Comparison of ENCODE assay signal across 24 cellular contexts in genomic region chr5:128329542-128329941, GRCh38.
DNase-seq lines count a peak whose midpoint lies in the region; ATAC-seq, FAIRE-seq and TF ChIP-seq lines count a peak whose summit lies in the region.
"Had no signal": no experiment of that assay in that cellular context is flagged by ENCODE, and none has a peak within 500 bp of the region (broad histone marks: within the 10 kb centered on the region; RNA-seq: fewer than 3 reads in every experiment).

No MANE protein-coding gene starts in this region.

- no peak for FAIRE-seq in HepG2 (lab: Jason Lieb, UNC)
- FAIRE-seq: A204.1, D721Med, G401.6, GM12892, H1 had no signal

- no peak overlapping the region for H3K4me2 ChIP-seq in HepG2 (ENCODE audit: low read depth, low read length)
- H3K4me2 ChIP-seq: BLaER1 treated with 17β-estradiol and CSF1 and Interleukin-3, amounts not matched to agents 10 nM and 100 nM had no signal

- H3K4me3 Mint-ChIP-seq in nephron progenitor cell: no peak overlapping the region
- H3K4me3 Mint-ChIP-seq: CD14-positive monocyte; CD4-positive, alpha-beta T cell; CD8-positive, alpha-beta memory T cell had no signal

- H3K36me3 Mint-ChIP-seq in nephron progenitor cell (ENCODE audit: low read depth): peaks cover 97% of the 10 kb centered on the region
- H3K36me3 Mint-ChIP-seq: CD8-positive, alpha-beta memory T cell had no signal

- no peak for TF ChIP-seq CTCF in HepG2 (CRISPR knock-in tag; IDR thresholded peaks at IDR 0.05)
- TF ChIP-seq CTCF in right lobe of liver (IDR thresholded peaks at IDR 0.05): no peak
- no peak for TF ChIP-seq CTCF in nephron progenitor cell (IDR thresholded peaks at IDR 0.05)

- POLR2A ChIA-PET in HepG2 (lab: Yijun Ruan, JAX): no interaction called here

- H3K36me3 ChIP-seq in HepG2 (replicated peaks in 1 of 2; ENCODE audit: control insufficient read depth in 1 of 2, insufficient read depth in 2 of 2, low read length in 2 of 2) (no peaks in the 10 kb centered on the region), right lobe of liver (no peaks in the 10 kb centered on the region)
- H3K36me3 ChIP-seq: BE2C; BLaER1 treated with 17β-estradiol and CSF1 and Interleukin-3, amounts not matched to agents 10 nM and 100 nM had no signal

- TF ChIP-seq RAD21 in HepG2 (CRISPR knock-in tag; IDR thresholded peaks at IDR 0.05): no peak

- H3K4me3 ChIP-seq in HepG2 (replicated peaks in 1 of 3; ENCODE audit: insufficient read depth in 1 of 3, low read depth in 2 of 3, low read length in 3 of 3) (no peak overlapping the region), right lobe of liver (no peak overlapping the region)
- H3K4me3 ChIP-seq: BLaER1 treated with 17β-estradiol and CSF1 and Interleukin-3, amounts not matched to agents 10 nM and 100 nM; GM23248 had no signal

- peaks cover 32% of the 10 kb centered on the region for H3K9me3 Mint-ChIP-seq in nephron progenitor cell
- H3K9me3 Mint-ChIP-seq: CD4-positive, alpha-beta T cell had no signal

- intact Hi-C loops in HepG2 (cut with micrococcal nuclease; ENCODE audit: unreplicated experiment): no loop called here
- intact Hi-C loops in right lobe of liver (cut with DNase I): no loop called here

- no peak overlapping the region for H3K9ac ChIP-seq in HepG2 (ENCODE audit: insufficient read depth, low read depth, low read length)
- H3K9ac ChIP-seq: BLaER1 treated with 17β-estradiol and CSF1 and Interleukin-3, amounts not matched to agents 10 nM and 100 nM; GM23248 had no signal

- peak overlapping the region; percentile 41 for H3K27ac Mint-ChIP-seq in nephron progenitor cell
- H3K27ac Mint-ChIP-seq: CD14-positive monocyte; CD4-positive, alpha-beta T cell; CD8-positive, alpha-beta memory T cell had no signal

- no peaks in the 10 kb centered on the region for H4K20me1 ChIP-seq in HepG2 (ENCODE audit: insufficient read depth, low read length)
- H4K20me1 ChIP-seq: BLaER1 treated with 17β-estradiol and CSF1 and Interleukin-3, amounts not matched to agents 10 nM and 100 nM had no signal

- no peak overlapping the region for H2AFZ ChIP-seq in HepG2 (ENCODE audit: low read length)
- H2AFZ ChIP-seq: GM23248 had no signal

- H3K4me1 Mint-ChIP-seq in nephron progenitor cell: no peaks in the 10 kb centered on the region
- H3K4me1 Mint-ChIP-seq: CD14-positive monocyte; CD8-positive, alpha-beta memory T cell had no signal

- no peak for TF ChIP-seq EP300 in HepG2 (IDR thresholded peaks at IDR 0.05; ENCODE audit: low read depth in 2 of 2, low read length in 2 of 2)
- no peak for TF ChIP-seq EP300 in HepG2 (CRISPR knock-in tag; IDR thresholded peaks at IDR 0.05; ENCODE audit: borderline replicate concordance)

- BruUV-seq in HepG2 (replicated peaks; lab: Mats Ljungman, UMichigan): no TSS peak

- CTCF ChIA-PET in HepG2 (lab: Yijun Ruan, JAX; ENCODE audit: low intra/inter-chr PET ratio, low total read pairs): no interaction called here

- WGBS in HepG2 (ENCODE audit: low lambda C conversion rate): 0% methylated on average over 3 of the region's 3 CpGs
- 68% methylated on average over 3 of the region's 3 CpGs for WGBS in right lobe of liver (ENCODE audit: insufficient coverage, low coverage, low lambda C conversion rate, missing lambda C conversion rate)

- H3K9me3 ChIP-seq in HepG2 (ENCODE audit: low read length): no peaks in the 10 kb centered on the region
- no peaks in the 10 kb centered on the region for H3K9me3 ChIP-seq in right lobe of liver
- H3K9me3 ChIP-seq: BE2C; BLaER1 treated with 17β-estradiol and CSF1 and Interleukin-3, amounts not matched to agents 10 nM and 100 nM had no signal

- TF ChIP-seq POLR2A in HepG2 (IDR thresholded peaks at IDR 0.05; ENCODE audit: insufficient read depth in 1 of 2, low read depth in 2 of 2, low read length in 2 of 2) (no peak), right lobe of liver (IDR thresholded peaks at IDR 0.05) (no peak)

- H3K79me2 ChIP-seq in HepG2 (ENCODE audit: insufficient read depth, low read length): no peaks in the 10 kb centered on the region

- peak; percentile 8 for DNase-seq in DMS53 (lab: John Stamatoyannopoulos, UW)
- no peak for DNase-seq in DMS53 treated with DMSO at 0.1 percent for 48 hours (lab: John Stamatoyannopoulos, UW; ENCODE audit: unreplicated experiment)
- DNase-seq in HepG2 (ENCODE audit: low spot score): no peak
- no peak for DNase-seq in right lobe of liver
- no peak for DNase-seq in nephron progenitor cell
- no peak for DNase-seq in NCI-H1694 (lab: John Stamatoyannopoulos, UW)
- DNase-seq: ACHN; AML-193; BE2C; CD4-positive, alpha-beta T cell; CD8-positive, alpha-beta memory T cell; DMS 273 treated with DMSO at 0.1 percent for 48 hours; DND-41; GM23248; H7; HCEC 1CT had no signal

- no peak overlapping the region for H3K27ac ChIP-seq in HepG2 (ENCODE audit: extremely low read length, insufficient read depth, low read length)
- no peak overlapping the region for H3K27ac ChIP-seq in right lobe of liver
- H3K27ac ChIP-seq: 22Rv1; BLaER1 treated with 17β-estradiol and CSF1 and Interleukin-3, amounts not matched to agents 10 nM and 100 nM; GM23248 had no signal

- in situ Hi-C loops in HepG2 (cut with HindIII; ENCODE audit: extremely low pct_ligation_motif_present, low pct_unique_long_range_greater_than_20kb): no loop called here

- no peaks in the 10 kb centered on the region for H3K27me3 Mint-ChIP-seq in nephron progenitor cell (ENCODE audit: low read depth, poor library complexity)
- H3K27me3 Mint-ChIP-seq: CD4-positive, alpha-beta T cell had no signal

- H3K27me3 ChIP-seq in HepG2 (ENCODE audit: control insufficient read depth in 1 of 2, insufficient read depth in 2 of 2, low read length in 2 of 2) (no peaks in the 10 kb centered on the region), right lobe of liver (no peaks in the 10 kb centered on the region)
- H3K27me3 ChIP-seq: BLaER1 treated with 17β-estradiol and CSF1 and Interleukin-3, amounts not matched to agents 10 nM and 100 nM had no signal

- ATAC-seq in HepG2: no peak
- ATAC-seq in right lobe of liver: no peak

- H3K4me1 ChIP-seq in HepG2 (ENCODE audit: insufficient read depth, low read length): no peaks in the 10 kb centered on the region
- no peaks in the 10 kb centered on the region for H3K4me1 ChIP-seq in right lobe of liver
- H3K4me1 ChIP-seq: BE2C; BLaER1 treated with 17β-estradiol and CSF1 and Interleukin-3, amounts not matched to agents 10 nM and 100 nM had no signal

TF ChIP-seq in HepG2, 621 proteins besides CTCF, POLR2A, EP300 and RAD21:
- TF ChIP-seq MAFF (IDR thresholded peaks at IDR 0.05; ENCODE audit: low read depth, low read length): peak; percentile 88
- no peak for TF ChIP-seq ATM (IDR thresholded peaks at IDR 0.05; ENCODE audit: borderline replicate concordance)
- no peak for TF ChIP-seq ZNF703 (CRISPR knock-in tag; IDR thresholded peaks at IDR 0.05; ENCODE audit: borderline replicate concordance)
- peak; percentile 86 to 89 for TF ChIP-seq MAFK (conservative IDR thresholded peaks at IDR 0.05 in 1 of 2, IDR thresholded peaks at IDR 0.05 in 1 of 2; ENCODE audit: low read length in 2 of 2)
- TF ChIP-seq ZNF777 (CRISPR knock-in tag; IDR thresholded peaks at IDR 0.05): no peak
